14 cellular contexts compared by ENCODE assay signal in the genomic region with DNA sequence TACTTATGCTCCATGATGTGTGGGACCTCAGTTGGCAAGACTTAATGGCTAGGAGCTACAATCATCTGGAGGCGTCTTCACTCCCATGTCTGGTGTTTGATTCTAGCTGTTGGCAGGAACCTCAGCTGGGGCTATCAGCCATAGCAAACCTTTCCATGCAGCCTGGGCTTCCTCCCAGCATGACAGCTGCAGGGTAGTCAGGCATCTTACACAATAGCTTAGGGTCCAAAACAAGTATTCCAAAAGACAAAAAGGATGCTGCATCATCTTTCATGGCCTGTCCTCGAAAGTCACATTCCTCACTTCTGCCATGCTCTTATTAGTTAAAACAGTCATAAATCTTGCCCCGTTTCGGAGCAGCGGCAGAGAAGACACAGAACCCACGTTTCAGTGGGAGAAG.
DNase-seq lines count a peak whose midpoint lies in the region; ATAC-seq and TF ChIP-seq lines count a peak whose summit lies in the region.
"Had no signal": no experiment of that assay in that cellular context is flagged by ENCODE, and none has a peak within 500 bp of the region (broad histone marks: within the 10 kb centered on the region; RNA-seq: fewer than 3 reads in every experiment).

No MANE protein-coding gene starts in this region.

- H3K4me3 ChIP-seq in lung, result no peak overlapping the region
- H3K4me3 ChIP-seq: body of pancreas, stomach had no signal

- no peak for TF ChIP-seq CTCF in lung (IDR thresholded peaks at IDR 0.05; ENCODE audit: control extremely low read depth, extremely low read depth)

- H3K27ac Mint-ChIP-seq in stimulated activated naive CD8-positive, alpha-beta T cell treated with anti-CD3 and anti-CD28 coated beads, Interleukin-15, Interleukin-2, amounts not matched to agents 100 ng/mL and 50 ng/mL, for 24 hours, result peak overlapping the region; percentile 100
- H3K27ac Mint-ChIP-seq: H9, WTC11 had no signal

- H3K36me3 Mint-ChIP-seq in stimulated activated naive CD8-positive, alpha-beta T cell treated with anti-CD3 and anti-CD28 coated beads, Interleukin-15, Interleukin-2, amounts not matched to agents 100 ng/mL and 50 ng/mL, for 24 hours (ENCODE audit: low read depth), result peaks cover 51% of the 10 kb centered on the region
- H3K36me3 Mint-ChIP-seq: WTC11 had no signal

- DNase-seq in stimulated activated naive CD8-positive, alpha-beta T cell treated with anti-CD3 and anti-CD28 coated beads, Interleukin-15, Interleukin-2, amounts not matched to agents 100 U/mL and 50 U/mL, for 24 hours, result no peak
- no peak for DNase-seq in lung (ENCODE audit: low spot score)
- DNase-seq in COR-L47 (lab: John Stamatoyannopoulos, UW), result no peak
- DNase-seq in NCI-H1092 (lab: John Stamatoyannopoulos, UW), result no peak
- DNase-seq in dedifferentiated amniotic fluid mesenchymal stem cell (ENCODE audit: extremely low spot score), result no peak
- DNase-seq: Caco-2, H9, NCI-H69, stomach had no signal

- WGBS in adipose tissue, 3 donors, result 25 to 68% (median 29%) methylated on average over 6 of the region's 6 CpGs
- WGBS in lung, 2 donors, result 38 to 41% methylated on average over 6 of the region's 6 CpGs

- peaks cover 95% of the 10 kb centered on the region for H3K4me1 Mint-ChIP-seq in stimulated activated naive CD8-positive, alpha-beta T cell treated with anti-CD3 and anti-CD28 coated beads, Interleukin-15, Interleukin-2, amounts not matched to agents 100 ng/mL and 50 ng/mL, for 24 hours (ENCODE audit: low read depth)

- H3K9me3 ChIP-seq in lung (ENCODE audit: control insufficient read depth in 2 of 2, insufficient read depth in 1 of 2, low read length in 1 of 2), result no peaks in the 10 kb centered on the region
- H3K9me3 ChIP-seq: body of pancreas, Caco-2, stomach had no signal

- H3K4me3 Mint-ChIP-seq in stimulated activated naive CD8-positive, alpha-beta T cell treated with anti-CD3 and anti-CD28 coated beads, Interleukin-15, Interleukin-2, amounts not matched to agents 100 ng/mL and 50 ng/mL, for 24 hours, result peak overlapping the region; percentile 76
- H3K4me3 Mint-ChIP-seq: H9, WTC11 had no signal

- peaks cover 4% of the 10 kb centered on the region for H3K9me3 Mint-ChIP-seq in stimulated activated naive CD8-positive, alpha-beta T cell treated with anti-CD3 and anti-CD28 coated beads, Interleukin-15, Interleukin-2, amounts not matched to agents 100 ng/mL and 50 ng/mL, for 24 hours
- H3K9me3 Mint-ChIP-seq: H9, WTC11 had no signal

- H3K27me3 Mint-ChIP-seq in stimulated activated naive CD8-positive, alpha-beta T cell treated with anti-CD3 and anti-CD28 coated beads, Interleukin-15, Interleukin-2, amounts not matched to agents 100 ng/mL and 50 ng/mL, for 24 hours, result no peaks in the 10 kb centered on the region

- no peaks in the 10 kb centered on the region for H3K36me3 ChIP-seq in lung (ENCODE audit: control insufficient read depth in 2 of 2, insufficient read depth in 2 of 2, low read length in 2 of 2)
- H3K36me3 ChIP-seq: stomach had no signal

- ATAC-seq in stimulated activated naive CD8-positive, alpha-beta T cell treated with anti-CD3 and anti-CD28 coated beads, Interleukin-15, Interleukin-2, amounts not matched to agents 100 U/mL and 50 U/mL, for 24 hours, result no peak
- ATAC-seq in lung (ENCODE audit: insufficient read depth, low FRiP score), result no peak
- ATAC-seq in GM21528 (IDR thresholded peaks at IDR 0.05; ENCODE audit: low FRiP score, unreplicated experiment), result no peak
- ATAC-seq: body of pancreas, WTC11 had no signal

- H3K4me1 ChIP-seq in lung (ENCODE audit: control insufficient read depth in 2 of 2, insufficient read depth in 2 of 2, low read length in 2 of 2), result peaks cover 7 to 20% of the 10 kb centered on the region in 2 donors
- H3K4me1 ChIP-seq: body of pancreas, Caco-2 had no signal

- no peaks in the 10 kb centered on the region for H3K27me3 ChIP-seq in lung (ENCODE audit: control insufficient read depth, insufficient read depth)
- H3K27me3 ChIP-seq: body of pancreas, stomach had no signal

- H3K27ac ChIP-seq in adipose tissue (ENCODE audit: low read depth, low read length) (peak overlapping the region; percentile 55), lung (ENCODE audit: low read depth in 1 of 2, low read length in 1 of 2) (peak overlapping the region; percentile 52)
